In genomic region chr3:113979916-113980315, GRCh38 we compare ENCODE assay signal across 29 cellular contexts.
"Had no signal": no experiment of that assay in that cellular context is flagged by ENCODE, and none has a peak within 500 bp of the region (broad histone marks: within the 10 kb centered on the region; RNA-seq: fewer than 3 reads in every experiment).

No MANE protein-coding gene starts in this region.

- H3K27ac ChIP-seq: ascending aorta, breast epithelium, cardiac muscle cell, colonic mucosa, epithelial cell of prostate, esophagus squamous epithelium, gastroesophageal sphincter had no signal

- DNase-seq: activated CD4-positive, alpha-beta memory T cell treated with anti-CD3 and anti-CD28 coated beads, Interleukin-2, amount 10 ng/mL, durations not matched to agents 7 days and 5 days; activated CD4-positive, alpha-beta T cell treated with anti-CD3 and anti-CD28 coated beads for 1 hour; activated CD4-positive, alpha-beta T cell treated with anti-CD3 and anti-CD28 coated beads for 4 hours; activated CD4-positive, alpha-beta T cell treated with anti-CD3 and anti-CD28 coated beads, Interleukin-2, amount 10 ng/mL, durations not matched to agents 7 days and 5 days; activated CD4-positive, alpha-beta T cell treated with anti-CD3 and anti-CD28 coated beads, Interleukin-2, amount 50 U/mL, for 4 hours; activated CD8-positive, alpha-beta memory T cell treated with anti-CD3 and anti-CD28 coated beads, Interleukin-2, amount 50 U/mL, for 48 hours; activated gamma-delta T cell; activated naive CD4-positive, alpha-beta T cell; activated naive CD4-positive, alpha-beta T cell treated with anti-CD3 and anti-CD28 coated beads, Interleukin-2, amount 10 ng/mL, durations not matched to agents 7 days and 5 days; activated naive CD8-positive, alpha-beta T cell treated with anti-CD3 and anti-CD28 coated beads, Interleukin-2, amount 10 ng/mL, durations not matched to agents 7 days and 5 days; activated T-cell treated with anti-CD3 and anti-CD28 coated beads for 4 hours; activated T-cell treated with anti-CD3 and anti-CD28 coated beads, Interleukin-2, amount 50 U/mL, for 24 hours; activated T-cell treated with anti-CD3 and anti-CD28 coated beads, Interleukin-2, amount 50 U/mL, for 72 hours; central memory CD4-positive, alpha-beta T cell; cerebellar nuclear complex; colonic mucosa; effector CD8-positive, alpha-beta T cell; esophagus squamous epithelium; foreskin melanocyte; T-helper 1 cell; T-helper 2 cell had no signal

- H3K36me3 ChIP-seq: breast epithelium, cardiac muscle cell, colonic mucosa had no signal

- H3K4me3 ChIP-seq: ascending aorta, breast epithelium, cardiac muscle cell, colonic mucosa, esophagus squamous epithelium, gastroesophageal sphincter had no signal

- FAIRE-seq: endometrium, endothelial cell of umbilical vein had no signal

- H3K9me3 ChIP-seq: ascending aorta, breast epithelium, colonic mucosa, esophagus squamous epithelium, gastroesophageal sphincter had no signal

- ATAC-seq: activated naive CD4-positive, alpha-beta T cell treated with anti-CD3 and anti-CD28 coated beads, Interleukin-2, amount 50 U/mL, for 72 hours; activated T-cell treated with anti-CD3 and anti-CD28 coated beads, Interleukin-2, amount 50 U/mL, for 72 hours; gastroesophageal sphincter had no signal

- H3K27me3 ChIP-seq: ascending aorta, breast epithelium, cardiac muscle cell, colonic mucosa, esophagus squamous epithelium, gastroesophageal sphincter had no signal

- H3K4me1 ChIP-seq: ascending aorta, breast epithelium, colonic mucosa, esophagus squamous epithelium, gastroesophageal sphincter had no signal
